In genomic region chr4:15007201-15007600, GRCh38 we compare ENCODE assay signal across 16 cellular contexts. TPM values are rescaled to one million over a fixed set of nuclear protein-coding genes. Genes with fewer than 3 reads are reported as not detected.
DNase-seq lines count a peak whose midpoint lies in the region; ATAC-seq and TF ChIP-seq lines count a peak whose summit lies in the region.
"Had no signal": no experiment of that assay in that cellular context is flagged by ENCODE, and none has a peak within 500 bp of the region (broad histone marks: within the 10 kb centered on the region; RNA-seq: fewer than 3 reads in every experiment).

No MANE protein-coding gene starts in this region.

- H3K36me3 Mint-ChIP-seq in activated T-helper 1 cell treated with anti-CD3 and anti-CD28 coated beads, Interleukin-12 subunit alpha, Interleukin-12 subunit beta, Interleukin-2, Interleukin-4 antibody, amounts not matched to agents 30 ng/mL and 10 ng/mL and 1 ng/mL, durations not matched to agents 14 hours and 24 hours and 36 hours (ENCODE audit: low read depth): peaks cover 30% of the 10 kb centered on the region
- H3K36me3 Mint-ChIP-seq in glutamatergic neuron (ENCODE audit: unreplicated experiment) (peaks cover 6% of the 10 kb centered on the region), T-helper 17 cell (ENCODE audit: low read depth) (peaks cover 2% of the 10 kb centered on the region)

- H3K27me3 Mint-ChIP-seq in activated T-helper 1 cell treated with anti-CD3 and anti-CD28 coated beads, Interleukin-12 subunit alpha, Interleukin-12 subunit beta, Interleukin-2, Interleukin-4 antibody, amounts not matched to agents 30 ng/mL and 10 ng/mL and 1 ng/mL, durations not matched to agents 14 hours and 24 hours and 36 hours (ENCODE audit: insufficient read depth): no peaks in the 10 kb centered on the region
- H3K27me3 Mint-ChIP-seq in glutamatergic neuron (ENCODE audit: unreplicated experiment): peaks cover 5% of the 10 kb centered on the region
- no peaks in the 10 kb centered on the region for H3K27me3 Mint-ChIP-seq in T-helper 17 cell
- H3K27me3 Mint-ChIP-seq: activated B cell treated with CpG ODN at 0.5 μM for 24 hours had no signal

- DNase-seq in right atrium auricular region (ENCODE audit: low spot score): no peak
- DNase-seq in Right ventricle myocardium inferior (ENCODE audit: missing footprints): no peak
- no peak for DNase-seq in activated T-helper 1 cell treated with anti-CD3 and anti-CD28 coated beads, Interleukin-12 subunit alpha, Interleukin-12 subunit beta, Interleukin-2, Interleukin-4 antibody, amounts not matched to agents 30 ng/mL and 10 ng/mL and 1 ng/mL, durations not matched to agents 14 hours and 24 hours and 36 hours (ENCODE audit: low spot score)
- no peak for DNase-seq in glutamatergic neuron
- no peak for DNase-seq in tibial artery
- DNase-seq in sciatic nerve (ENCODE audit: low spot score): no peak
- DNase-seq in T-helper 17 cell: no peak
- DNase-seq in epidermal melanocyte (ENCODE audit: insufficient read length, low spot score): no peak
- DNase-seq: activated B cell treated with CpG ODN at 0.5 μM for 24 hours; amniotic stem cell; gastrocnemius medialis; KG1; NCI-H2029; SIG-M5; stimulated activated CD4-positive, alpha-beta T cell treated with anti-CD3 and anti-CD28 coated beads, Interleukin-4, amount 100 ng/mL, for 1 hour; uterus had no signal

- peak overlapping the region; percentile 97 for H3K4me3 Mint-ChIP-seq in activated T-helper 1 cell treated with anti-CD3 and anti-CD28 coated beads, Interleukin-12 subunit alpha, Interleukin-12 subunit beta, Interleukin-2, Interleukin-4 antibody, amounts not matched to agents 30 ng/mL and 10 ng/mL and 1 ng/mL, durations not matched to agents 14 hours and 24 hours and 36 hours
- peak overlapping the region; percentile 84 for H3K4me3 Mint-ChIP-seq in glutamatergic neuron (ENCODE audit: unreplicated experiment)
- no peak overlapping the region for H3K4me3 Mint-ChIP-seq in T-helper 17 cell
- H3K4me3 Mint-ChIP-seq: activated B cell treated with CpG ODN at 0.5 μM for 24 hours had no signal

- H3K27ac Mint-ChIP-seq in activated T-helper 1 cell treated with anti-CD3 and anti-CD28 coated beads, Interleukin-12 subunit alpha, Interleukin-12 subunit beta, Interleukin-2, Interleukin-4 antibody, amounts not matched to agents 30 ng/mL and 10 ng/mL and 1 ng/mL, durations not matched to agents 14 hours and 24 hours and 36 hours: no peak overlapping the region
- H3K27ac Mint-ChIP-seq in glutamatergic neuron (ENCODE audit: unreplicated experiment) (no peak overlapping the region), T-helper 17 cell (no peak overlapping the region)
- H3K27ac Mint-ChIP-seq: activated B cell treated with CpG ODN at 0.5 μM for 24 hours had no signal

- TF ChIP-seq CTCF in right atrium auricular region (IDR thresholded peaks at IDR 0.05): no peak
- no peak for TF ChIP-seq CTCF in glutamatergic neuron (IDR thresholded peaks at IDR 0.05; ENCODE audit: partially characterized antibody, unreplicated experiment)
- TF ChIP-seq CTCF in tibial artery (IDR thresholded peaks at IDR 0.05): no peak

- no peaks in the 10 kb centered on the region for H3K27me3 ChIP-seq in right atrium auricular region
- H3K27me3 ChIP-seq in tibial artery: no peaks in the 10 kb centered on the region
- H3K27me3 ChIP-seq: gastrocnemius medialis, uterus had no signal

- intact Hi-C loops in Right ventricle myocardium inferior (cut with DNase I): loop anchor here (10.0 kb wide), 1 partner anchor 542 kb away; no protein-coding TSS in a partner anchor
- intact Hi-C loops in activated T-helper 1 cell treated with anti-CD3 and anti-CD28 coated beads, Interleukin-12 subunit alpha, Interleukin-12 subunit beta, Interleukin-2, Interleukin-4 antibody, amounts not matched to agents 30 ng/mL and 10 ng/mL and 1 ng/mL, durations not matched to agents 14 hours and 24 hours and 36 hours (cut with micrococcal nuclease): no loop called here
- intact Hi-C loops in tibial artery (cut with DNase I; ENCODE audit: low total_unique reads): loop anchor here (10.0 kb wide), 2 partner anchors 152 to 418 kb away; partner anchors contain the start of gene C1QTNF7
- intact Hi-C loops in sciatic nerve (cut with DNase I): no loop called here

- peaks cover 39% of the 10 kb centered on the region for H3K4me1 Mint-ChIP-seq in activated T-helper 1 cell treated with anti-CD3 and anti-CD28 coated beads, Interleukin-12 subunit alpha, Interleukin-12 subunit beta, Interleukin-2, Interleukin-4 antibody, amounts not matched to agents 30 ng/mL and 10 ng/mL and 1 ng/mL, durations not matched to agents 14 hours and 24 hours and 36 hours (ENCODE audit: low read depth)
- peaks cover 21% of the 10 kb centered on the region for H3K4me1 Mint-ChIP-seq in glutamatergic neuron (ENCODE audit: low read depth, unreplicated experiment)
- peaks cover 26% of the 10 kb centered on the region for H3K4me1 Mint-ChIP-seq in T-helper 17 cell

- H3K9me3 ChIP-seq in right atrium auricular region (no peaks in the 10 kb centered on the region), tibial artery (no peaks in the 10 kb centered on the region), T-helper 17 cell (ENCODE audit: control insufficient read depth, low read length, poor library complexity, severe bottlenecking) (no peaks in the 10 kb centered on the region)
- H3K9me3 ChIP-seq: gastrocnemius medialis, uterus had no signal

- H3K4me1 ChIP-seq in right atrium auricular region (peaks cover 0 to 45% of the 10 kb centered on the region in 2 donors), tibial artery (peaks cover 0 to 67% (median 32%) of the 10 kb centered on the region in 4 donors)
- H3K4me1 ChIP-seq: uterus had no signal

- H3K36me3 ChIP-seq in right atrium auricular region (no peaks in the 10 kb centered on the region), tibial artery (peaks cover 0 to 7% (median 3%) of the 10 kb centered on the region in 3 donors)
- H3K36me3 ChIP-seq: uterus had no signal

- H3K27ac ChIP-seq in right atrium auricular region (peak overlapping the region; percentile 0 to 100), tibial artery (peak overlapping the region; percentile 99 to 100)

- H3K4me3 ChIP-seq in right atrium auricular region (no peak overlapping the region), tibial artery (peak overlapping the region; percentile 93 to 95)
- H3K4me3 ChIP-seq: gastrocnemius medialis, uterus had no signal

- H3K9me3 Mint-ChIP-seq in activated T-helper 1 cell treated with anti-CD3 and anti-CD28 coated beads, Interleukin-12 subunit alpha, Interleukin-12 subunit beta, Interleukin-2, Interleukin-4 antibody, amounts not matched to agents 30 ng/mL and 10 ng/mL and 1 ng/mL, durations not matched to agents 14 hours and 24 hours and 36 hours: no peaks in the 10 kb centered on the region
- peaks cover 5% of the 10 kb centered on the region for H3K9me3 Mint-ChIP-seq in glutamatergic neuron (ENCODE audit: unreplicated experiment)
- H3K9me3 Mint-ChIP-seq: activated B cell treated with CpG ODN at 0.5 μM for 24 hours had no signal

- ATAC-seq in Right ventricle myocardium inferior (no peak), sciatic nerve (no peak), T-helper 17 cell (no peak)
- ATAC-seq: gastrocnemius medialis had no signal

RNA-seq across cellular contexts. Expression of gene CPEB2, which starts 4.9 kb away (rescaled TPM):
- total RNA-seq in right atrium auricular region (10 to 100 TPM in 1 of 2 donors, 1 to 10 TPM in 1; 8.6 to 11.6 TPM), Right ventricle myocardium inferior (23.7 TPM), glutamatergic neuron (ENCODE audit: unreplicated experiment) (52.6 TPM), sciatic nerve (44.1 TPM), T-helper 17 cell (10 to 100 TPM; 17.2 to 29.3 TPM)
- 16.5 and 17.2 TPM in 2 replicates for total RNA-seq in activated T-helper 1 cell treated with anti-CD3 and anti-CD28 coated beads, Interleukin-12 subunit alpha, Interleukin-12 subunit beta, Interleukin-2, Interleukin-4 antibody, amounts not matched to agents 30 ng/mL and 10 ng/mL and 1 ng/mL, durations not matched to agents 14 hours and 24 hours and 36 hours

Comparison
In these comparisons a context has a peak if more than half of its experiments do, and no peak if none do; other contexts are left out.
1. H3K4me3 ChIP-seq: peak in tibial artery (2 of 2); none in right atrium auricular region (0 of 2).
2. intact Hi-C loops: an anchor here in Right ventricle myocardium inferior (10.0 kb wide) and tibial artery (10.0 kb wide); none called in activated T-helper 1 cell treated with anti-CD3 and anti-CD28 coated beads, Interleukin-12 subunit alpha, Interleukin-12 subunit beta, Interleukin-2, Interleukin-4 antibody, amounts not matched to agents 30 ng/mL and 10 ng/mL and 1 ng/mL, durations not matched to agents 14 hours and 24 hours and 36 hours and sciatic nerve.